Comparison of ENCODE assay signal across 15 cellular contexts in genomic region chr3:130779031-130779430, GRCh38.
DNase-seq lines count a peak whose midpoint lies in the region; ATAC-seq and FAIRE-seq lines count a peak whose summit lies in the region.
"Had no signal": no experiment of that assay in that cellular context is flagged by ENCODE, and none has a peak within 500 bp of the region (broad histone marks: within the 10 kb centered on the region; RNA-seq: fewer than 3 reads in every experiment).

No MANE protein-coding gene starts in this region.

- DNase-seq in NCI-H2196 (lab: John Stamatoyannopoulos, UW; ENCODE audit: unreplicated experiment) (peak; percentile 29), NCI-H2196 treated with DMSO at 0.1 percent for 48 hours (lab: John Stamatoyannopoulos, UW; ENCODE audit: unreplicated experiment) (no peak), retina (peak; percentile 46), HTR-8/SVneo (ENCODE audit: insufficient read length, low spot score) (no peak), caudate nucleus (lab: John Stamatoyannopoulos, UW) (no peak)
- DNase-seq in stimulated activated CD4-positive, alpha-beta T cell treated with anti-CD3 and anti-CD28 coated beads, Interleukin-15, amount 100 ng/mL, for 24 hours, result no peak
- DNase-seq: 8988T; activated CD8-positive, alpha-beta memory T cell treated with anti-CD3 and anti-CD28 coated beads, Interleukin-2, amount 50 U/mL, for 4 hours; central memory CD4-positive, alpha-beta T cell; gastrocnemius medialis; stimulated activated CD4-positive, alpha-beta T cell treated with anti-CD3 and anti-CD28 coated beads, Interleukin-12 subunit alpha, Interleukin-12 subunit beta, amount 100 ng/mL, for 4 hours; substantia nigra had no signal

- H3K27ac ChIP-seq in caudate nucleus (ENCODE audit: low read depth, low read length), result no peak overlapping the region
- H3K27ac ChIP-seq: gastrocnemius medialis, SK-N-MC had no signal

- ATAC-seq in HG02678 (IDR thresholded peaks at IDR 0.05; ENCODE audit: unreplicated experiment), result peak; percentile 91
- peak; percentile 96 for ATAC-seq in HG03571 (IDR thresholded peaks at IDR 0.05; ENCODE audit: unreplicated experiment)
- ATAC-seq: gastrocnemius medialis had no signal

- no peak for FAIRE-seq in HTR-8/SVneo (lab: Jason Lieb, UNC)

Comparison
In these comparisons a context has a peak if more than half of its experiments do, and no peak if none do; other contexts are left out.
1. DNase-seq: peak in NCI-H2196 (single experiment) and retina (single experiment); none in NCI-H2196 treated with DMSO at 0.1 percent for 48 hours (single experiment), HTR-8/SVneo (single experiment), caudate nucleus (0 of 61) and stimulated activated CD4-positive, alpha-beta T cell treated with anti-CD3 and anti-CD28 coated beads, Interleukin-15, amount 100 ng/mL, for 24 hours (single experiment).